16 cellular contexts compared by ENCODE assay signal in the genomic region with DNA sequence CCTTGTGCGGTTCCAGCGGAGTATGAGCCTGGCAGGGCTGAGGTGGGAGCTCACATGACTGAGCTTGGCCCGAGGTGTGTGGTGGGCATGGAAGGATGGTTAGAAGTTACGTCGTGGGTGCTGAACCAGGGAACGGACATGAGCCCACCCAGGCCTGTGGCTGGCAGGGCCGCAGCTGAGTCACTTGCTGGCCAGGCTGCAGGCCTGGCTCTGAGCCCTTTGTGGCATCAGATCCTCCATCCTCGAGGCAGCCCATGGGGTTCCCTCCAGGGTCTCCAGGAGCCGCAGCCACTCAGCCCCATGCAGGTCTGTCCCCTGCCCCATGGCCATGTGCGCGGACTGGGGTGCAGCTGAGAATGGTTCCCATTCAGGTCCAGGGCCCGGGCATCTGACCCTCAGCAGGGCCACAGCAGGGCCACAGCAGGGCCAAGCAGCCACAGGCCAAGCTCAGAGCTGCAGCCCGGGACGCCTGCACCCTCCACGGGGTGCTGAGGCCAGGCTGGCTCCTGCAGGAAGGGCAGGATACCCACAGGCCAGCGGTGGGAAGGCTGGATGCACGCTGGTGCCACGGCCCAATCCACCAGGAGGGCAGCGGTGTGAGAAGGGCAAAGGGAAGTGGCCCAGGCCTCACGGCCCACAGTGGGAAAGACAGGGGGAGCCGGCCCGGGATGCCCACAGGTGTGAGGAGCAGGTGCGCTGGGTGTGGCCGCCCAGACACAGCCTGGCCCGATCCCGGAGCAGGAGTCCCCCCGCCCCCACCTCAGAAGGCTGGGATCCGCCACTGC. TPM values are rescaled to one million over a fixed set of nuclear protein-coding genes. Genes with fewer than 3 reads are reported as not detected.
DNase-seq lines count a peak whose midpoint lies in the region; ATAC-seq and TF ChIP-seq lines count a peak whose summit lies in the region.
"Had no signal": no experiment of that assay in that cellular context is flagged by ENCODE, and none has a peak within 500 bp of the region (broad histone marks: within the 10 kb centered on the region; RNA-seq: fewer than 3 reads in every experiment).

No MANE protein-coding gene starts in this region.

- H3K36me3 ChIP-seq in mammary epithelial cell (ENCODE audit: insufficient read depth, low read length), result no peaks in the 10 kb centered on the region
- H3K36me3 ChIP-seq: right atrium auricular region had no signal

- TF ChIP-seq CTCF in GM13977 (IDR thresholded peaks at IDR 0.05; ENCODE audit: extremely low read depth, insufficient read depth, missing control alignments) (no peak), mammary epithelial cell (conservative IDR thresholded peaks at IDR 0.05 in 1 of 2, IDR thresholded peaks at IDR 0.05 in 1 of 2; ENCODE audit: extremely low read depth in 1 of 2, insufficient read depth in 1 of 2, low read depth in 1 of 2, low read length in 2 of 2) (no peak)
- no peak for TF ChIP-seq CTCF in activated CD8-positive, alpha-beta T cell treated with anti-CD3 and anti-CD28 coated beads for 36 hours (IDR thresholded peaks at IDR 0.05)

- no peaks in the 10 kb centered on the region for H3K27me3 Mint-ChIP-seq in activated CD8-positive, alpha-beta T cell treated with anti-CD3 and anti-CD28 coated beads for 36 hours

- in situ Hi-C loops in GM13977 (cut with MboI; ENCODE audit: low pct_unique_long_range_greater_than_20kb, low sequenced_read_pairs, unreplicated experiment), result no loop called here
- in situ Hi-C loops in mammary epithelial cell (cut with MboI; ENCODE audit: low sequenced_read_pairs in 2 of 2), result no loop called here

- H3K79me2 ChIP-seq in mammary epithelial cell (ENCODE audit: insufficient read depth, low read length), result no peaks in the 10 kb centered on the region

- 56% methylated on average over 12 of the region's 28 CpGs for WGBS in mammary epithelial cell (ENCODE audit: low coverage, missing lambda C conversion rate)

- intact Hi-C loops in mammary epithelial cell (cut with micrococcal nuclease), result no loop called here
- intact Hi-C loops in activated CD8-positive, alpha-beta T cell treated with anti-CD3 and anti-CD28 coated beads for 36 hours (cut with micrococcal nuclease), result no loop called here

- H3K27me3 ChIP-seq in mammary epithelial cell (ENCODE audit: insufficient read depth, low read length), result no peaks in the 10 kb centered on the region
- H3K27me3 ChIP-seq: right atrium auricular region had no signal

- no peak for ATAC-seq in activated CD8-positive, alpha-beta T cell treated with anti-CD3 and anti-CD28 coated beads for 36 hours
- ATAC-seq in GM21825 (IDR thresholded peaks at IDR 0.05; ENCODE audit: unreplicated experiment), result no peak
- ATAC-seq: GM12878 had no signal

- no peaks in the 10 kb centered on the region for H3K4me1 Mint-ChIP-seq in activated CD8-positive, alpha-beta T cell treated with anti-CD3 and anti-CD28 coated beads for 36 hours (ENCODE audit: low read depth)

- H3K4me2 ChIP-seq in mammary epithelial cell (ENCODE audit: insufficient read depth, low read depth, low read length), result no peak overlapping the region

- BruUV-seq in mammary epithelial cell (replicated peaks; lab: Mats Ljungman, UMichigan), result no TSS peak

- no peak overlapping the region for H3K4me3 Mint-ChIP-seq in activated CD8-positive, alpha-beta T cell treated with anti-CD3 and anti-CD28 coated beads for 36 hours
- H3K4me3 Mint-ChIP-seq: T-helper 1 cell treated with Interleukin-12 subunit alpha and Interleukin-12 subunit beta and Interleukin-4 antibody, amounts not matched to agents 30 μg/mL and 1 μg/mL, for 36 hours had no signal

- no peak overlapping the region for H3K27ac ChIP-seq in mammary epithelial cell (ENCODE audit: insufficient read depth, low read depth, low read length)
- H3K27ac ChIP-seq: right atrium auricular region had no signal

- CTCF ChIA-PET in mammary epithelial cell (lab: Charles Lee; ENCODE audit: low non-redundant PET), result no interaction called here
- CTCF ChIA-PET in activated CD8-positive, alpha-beta T cell treated with anti-CD3 and anti-CD28 coated beads for 36 hours (lab: Charles Lee), result no interaction called here

- dilution Hi-C loops in mammary epithelial cell (cut with HindIII; ENCODE audit: low sequenced_read_pairs), result loop anchor here (5.0 kb wide), 1 partner anchor 59 kb away; the partner anchor contains the start of gene PUS1

- H3K9me3 Mint-ChIP-seq in activated CD8-positive, alpha-beta T cell treated with anti-CD3 and anti-CD28 coated beads for 36 hours, result no peaks in the 10 kb centered on the region
- H3K9me3 Mint-ChIP-seq: T-helper 1 cell treated with Interleukin-12 subunit alpha and Interleukin-12 subunit beta and Interleukin-4 antibody, amounts not matched to agents 30 μg/mL and 1 μg/mL, for 36 hours had no signal

- H4K20me1 ChIP-seq in mammary epithelial cell (ENCODE audit: insufficient read depth, low read length), result no peaks in the 10 kb centered on the region

- POLR2A ChIA-PET in activated CD8-positive, alpha-beta T cell treated with anti-CD3 and anti-CD28 coated beads for 36 hours (lab: Charles Lee), result interaction anchor here (0.6 kb wide), 1 partner anchor 215 kb away, joined by 3 read pairs; no protein-coding TSS in a partner anchor

- H3K9ac ChIP-seq in mammary epithelial cell (ENCODE audit: insufficient read depth, low read length), result no peak overlapping the region

- peaks cover 36% of the 10 kb centered on the region for H3K4me1 ChIP-seq in mammary epithelial cell (ENCODE audit: insufficient read depth, low read length)
- H3K4me1 ChIP-seq: right atrium auricular region had no signal

- DNase-seq in AG08395 (ENCODE audit: low spot score) (peak; percentile 47), GM13977 (ENCODE audit: low spot score) (peak; percentile 11), astrocyte of the hippocampus (ENCODE audit: low read depth, low spot score) (peak; percentile 80), midbrain (lab: John Stamatoyannopoulos, UW) (peak; percentile 1), mammary epithelial cell (no peak), DMS153 (lab: John Stamatoyannopoulos, UW) (no peak)
- DNase-seq in activated CD8-positive, alpha-beta T cell treated with anti-CD3 and anti-CD28 coated beads for 36 hours, result no peak
- DNase-seq: activated CD8-positive, alpha-beta memory T cell treated with anti-CD3 and anti-CD28 coated beads for 24 hours; COR-L47; glutamatergic neuron; NCI-H1694; NCI-H226 had no signal

- no peak overlapping the region for H2AFZ ChIP-seq in mammary epithelial cell (ENCODE audit: low read depth, low read length)

- no peaks in the 10 kb centered on the region for H3K36me3 Mint-ChIP-seq in activated CD8-positive, alpha-beta T cell treated with anti-CD3 and anti-CD28 coated beads for 36 hours (ENCODE audit: low read depth)

- H3K9me3 ChIP-seq in mammary epithelial cell (replicated peaks; ENCODE audit: insufficient read depth, low read length), result no peaks in the 10 kb centered on the region
- H3K9me3 ChIP-seq: right atrium auricular region had no signal

- no peak overlapping the region for H3K27ac Mint-ChIP-seq in activated CD8-positive, alpha-beta T cell treated with anti-CD3 and anti-CD28 coated beads for 36 hours
- H3K27ac Mint-ChIP-seq: T-helper 1 cell treated with Interleukin-12 subunit alpha and Interleukin-12 subunit beta and Interleukin-4 antibody, amounts not matched to agents 30 μg/mL and 1 μg/mL, for 36 hours had no signal

- H3K4me3 ChIP-seq in mammary epithelial cell (replicated peaks in 1 of 3; ENCODE audit: insufficient read depth in 1 of 3, low read depth in 2 of 3, low read length in 3 of 3), result no peak overlapping the region
- H3K4me3 ChIP-seq: GM12878, right atrium auricular region had no signal

RNA-seq across cellular contexts. Expression of gene ULK1, which starts 26.3 kb away (rescaled TPM):
- 10 to 100 TPM in 1 of 2 donors, 1 to 10 TPM in 1; 9.8 to 19.0 TPM for total RNA-seq in mammary epithelial cell
- 6.2 TPM for polyA plus RNA-seq in mammary epithelial cell
- polyA minus RNA-seq in mammary epithelial cell, result 2.7 TPM
- 10 to 100 TPM; 13.3 to 15.5 TPM for total RNA-seq in activated CD8-positive, alpha-beta T cell treated with anti-CD3 and anti-CD28 coated beads for 36 hours

RNA-seq across cellular contexts. Expression of gene MMP17, which starts 39.9 kb away (rescaled TPM):
- 10 to 100 TPM in 1 of 2 donors, under 1 TPM in 1; 0.50 to 11.3 TPM for total RNA-seq in mammary epithelial cell
- polyA plus RNA-seq in mammary epithelial cell, result 8.1 TPM
- polyA minus RNA-seq in mammary epithelial cell, result 0.57 TPM
- under 1 TPM in 1 of 2 experiments, not detected in 1; 0.60 TPM for total RNA-seq in activated CD8-positive, alpha-beta T cell treated with anti-CD3 and anti-CD28 coated beads for 36 hours

Comparison
In these comparisons a context has a peak if more than half of its experiments do, and no peak if none do; other contexts are left out.
1. DNase-seq: peak in AG08395 (single experiment), GM13977 (single experiment), astrocyte of the hippocampus (single experiment) and midbrain (single experiment); none in mammary epithelial cell (single experiment), activated CD8-positive, alpha-beta T cell treated with anti-CD3 and anti-CD28 coated beads for 36 hours (single experiment) and DMS153 (single experiment).